34 cellular contexts compared by ENCODE assay signal in the genomic region with DNA sequence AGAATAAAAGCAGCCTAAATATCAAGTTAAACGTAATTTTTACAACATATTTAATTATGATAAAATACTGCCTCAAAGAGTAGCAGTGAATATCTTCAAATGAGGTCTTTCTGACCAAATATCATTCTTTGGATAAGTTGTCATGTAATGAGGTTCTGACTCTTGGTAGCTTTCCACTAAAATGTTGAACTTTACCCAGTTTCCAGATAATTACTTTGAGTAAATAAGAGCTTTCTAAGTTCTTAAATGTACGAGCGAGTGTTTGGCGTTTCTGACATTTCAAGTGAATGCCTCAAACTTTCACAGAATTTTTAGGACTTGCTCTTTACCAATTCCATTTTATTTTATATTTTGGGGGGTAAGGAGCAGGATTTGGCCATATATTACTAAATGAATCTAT.
"Had no signal": no experiment of that assay in that cellular context is flagged by ENCODE, and none has a peak within 500 bp of the region (broad histone marks: within the 10 kb centered on the region; RNA-seq: fewer than 3 reads in every experiment).

No MANE protein-coding gene starts in this region.

- H3K9ac ChIP-seq: KMS-11 had no signal

- H3K27ac ChIP-seq: KMS-11 had no signal

- H3K4me3 ChIP-seq: MG63 had no signal

- DNase-seq: Karpas-422, Kasumi-1, MG63, MM.1S, NCI-H1048, NCI-H1092, NCI-H1092 treated with DMSO at 0.1 percent for 48 hours, NCI-H1105, NCI-H1105 treated with DMSO at 0.1 percent for 48 hours, NCI-H1417, NCI-H1417 treated with DMSO at 0.1 percent for 48 hours, NCI-H1436, NCI-H1436 treated with DMSO at 0.1 percent for 48 hours, NCI-H146, NCI-H1694, NCI-H1694 treated with DMSO at 0.1 percent for 48 hours, NCI-H187, NCI-H187 treated with DMSO at 0.1 percent for 48 hours, NCI-H1930, NCI-H2029, NCI-H2029 treated with DMSO at 0.1 percent for 48 hours, NCI-H2081, NCI-H2081 treated with DMSO at 0.1 percent for 48 hours, NCI-H2107, NCI-H2171, NCI-H2171 treated with DMSO at 0.1 percent for 48 hours, NCI-H2227 treated with DMSO at 0.1 percent for 48 hours, NCI-H226, NCI-H345, NCI-H446, NCI-H446 treated with DMSO at 0.1 percent for 48 hours, NCI-H510A, NCI-H510A treated with DMSO at 0.1 percent for 48 hours had no signal

- H3K4me2 ChIP-seq: KMS-11 had no signal

- H3K9me3 ChIP-seq: MG63 had no signal

- H3K27me3 ChIP-seq: MG63 had no signal

- H3K36me3 ChIP-seq: MG63 had no signal
